8 cellular contexts compared by ENCODE assay signal in the genomic region with DNA sequence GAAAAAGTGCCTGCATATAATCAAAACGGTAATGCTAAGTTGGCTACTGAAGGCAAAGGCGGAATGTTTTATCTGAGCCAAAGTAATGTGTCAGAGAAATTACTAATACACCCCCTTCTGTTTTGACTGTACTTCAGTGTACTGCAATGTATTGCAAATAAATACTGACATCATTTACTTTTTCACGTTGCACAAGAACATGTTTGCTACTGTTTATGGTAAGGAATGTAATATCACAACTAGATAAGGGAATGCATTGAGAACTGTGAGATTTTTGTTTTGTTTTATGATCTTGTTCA. TPM values are rescaled to one million over a fixed set of nuclear protein-coding genes. Genes with fewer than 3 reads are reported as not detected.
DNase-seq lines count a peak whose midpoint lies in the region; ATAC-seq and TF ChIP-seq lines count a peak whose summit lies in the region.

No MANE protein-coding gene starts in this region.

- no peaks in the 10 kb centered on the region for H3K27me3 ChIP-seq in GM06990 (replicated peaks; ENCODE audit: control insufficient read depth, insufficient read depth, low read length)

- no peak for TF ChIP-seq CTCF in GM06990 (IDR thresholded peaks at IDR 0.05; ENCODE audit: insufficient read depth, low read length, poor library complexity, severe bottlenecking)

- H3K4me3 ChIP-seq in GM06990 (replicated peaks; ENCODE audit: low read depth, low read length) = peak overlapping the region; percentile 70

- H3K4me3 Mint-ChIP-seq in natural killer cell treated with Interleukin-12 subunit alpha and Interleukin-12 subunit beta and Interleukin-15 and Interleukin-18, amount 100 ng/mL, for 72 hours = peak overlapping the region; percentile 73

- no peaks in the 10 kb centered on the region for H3K9me3 Mint-ChIP-seq in natural killer cell treated with Interleukin-12 subunit alpha and Interleukin-12 subunit beta and Interleukin-15 and Interleukin-18, amount 100 ng/mL, for 72 hours

- no peaks in the 10 kb centered on the region for H3K27me3 Mint-ChIP-seq in natural killer cell treated with Interleukin-12 subunit alpha and Interleukin-12 subunit beta and Interleukin-15 and Interleukin-18, amount 100 ng/mL, for 72 hours

- ATAC-seq in natural killer cell treated with Interleukin-12 subunit alpha and Interleukin-12 subunit beta and Interleukin-15 and Interleukin-18, amount 100 ng/mL, for 72 hours = peak; percentile 41 to 53
- ATAC-seq in HG03108 (IDR thresholded peaks at IDR 0.05; ENCODE audit: unreplicated experiment) = no peak

- no peaks in the 10 kb centered on the region for H3K36me3 Mint-ChIP-seq in natural killer cell treated with Interleukin-12 subunit alpha and Interleukin-12 subunit beta and Interleukin-15 and Interleukin-18, amount 100 ng/mL, for 72 hours

- H3K4me1 Mint-ChIP-seq in natural killer cell treated with Interleukin-12 subunit alpha and Interleukin-12 subunit beta and Interleukin-15 and Interleukin-18, amount 100 ng/mL, for 72 hours (ENCODE audit: low read depth in 2 of 2) = peaks cover 38 to 54% of the 10 kb centered on the region in 2 donors

- no peaks in the 10 kb centered on the region for H3K36me3 ChIP-seq in GM06990 (ENCODE audit: control insufficient read depth, insufficient read depth, low read length)

- DNase-seq in GM06990 (ENCODE audit: extremely low read depth, insufficient read length) = no peak
- DNase-seq in NCI-H226 = peak; percentile 84
- DNase-seq in dedifferentiated amniotic fluid mesenchymal stem cell (ENCODE audit: extremely low spot score) = peak; percentile 28
- DNase-seq in natural killer cell treated with Interleukin-12 subunit alpha and Interleukin-12 subunit beta and Interleukin-15 and Interleukin-18, amount 100 ng/mL, for 72 hours (ENCODE audit: low spot score) = no peak
- DNase-seq in HT-29 (ENCODE audit: low spot score) = no peak
- DNase-seq in activated effector memory CD4-positive, alpha-beta T cell treated with anti-CD3 and anti-CD28 coated beads, Interleukin-2, amount 50 U/mL, for 16 hours = no peak
- no peak for DNase-seq in NCI-H524 treated with DMSO at 0.1 percent for 48 hours (lab: John Stamatoyannopoulos, UW)

- H3K27ac Mint-ChIP-seq in natural killer cell treated with Interleukin-12 subunit alpha and Interleukin-12 subunit beta and Interleukin-15 and Interleukin-18, amount 100 ng/mL, for 72 hours = peak overlapping the region; percentile 80 to 85

RNA-seq across cellular contexts. Expression of gene AGTPBP1, which starts 0.8 kb away (rescaled TPM):
- 10 to 100 TPM; 41.1 to 49.6 TPM for total RNA-seq in natural killer cell treated with Interleukin-12 subunit alpha and Interleukin-12 subunit beta and Interleukin-15 and Interleukin-18, amount 100 ng/mL, for 72 hours
- total RNA-seq in HT-29 (2014; rRNA removed; shearing (Covaris generic)) = 6.5 and 6.7 TPM in 2 replicates

Comparison
In these comparisons a context has a peak if more than half of its experiments do, and no peak if none do; other contexts are left out.
1. DNase-seq: peak in NCI-H226 (single experiment) and dedifferentiated amniotic fluid mesenchymal stem cell (single experiment); none in GM06990 (single experiment), natural killer cell treated with Interleukin-12 subunit alpha and Interleukin-12 subunit beta and Interleukin-15 and Interleukin-18, amount 100 ng/mL, for 72 hours (single experiment), HT-29 (single experiment), activated effector memory CD4-positive, alpha-beta T cell treated with anti-CD3 and anti-CD28 coated beads, Interleukin-2, amount 50 U/mL, for 16 hours (single experiment) and NCI-H524 treated with DMSO at 0.1 percent for 48 hours (single experiment).